Comparison of ENCODE assay signal across 1 cellular context in genomic region chr1:106435269-106435668, GRCh38.
TF ChIP-seq lines count a peak whose summit lies in the region.

No MANE protein-coding gene starts in this region.

TF ChIP-seq in GM23338, 12 proteins besides CTCF, POLR2A, EP300 and RAD21 (continued from another document):
- no peak for TF ChIP-seq ETS1 (IDR thresholded peaks at IDR 0.05)
- no peak for TF ChIP-seq POLR2AphosphoS5 (IDR thresholded peaks at IDR 0.05; ENCODE audit: low read depth)
TF ChIP-seq in GM23338: peak in this region for 0.
